Comparison of ENCODE assay signal across 8 cellular contexts in genomic region chr1:208654241-208654640, GRCh38.
DNase-seq lines count a peak whose midpoint lies in the region; ATAC-seq, FAIRE-seq and TF ChIP-seq lines count a peak whose summit lies in the region.

No MANE protein-coding gene starts in this region.

- H3K23me2 ChIP-seq in H9 (ENCODE audit: insufficient read length, low read depth, low read length, poor library complexity, severe bottlenecking), result no peaks in the 10 kb centered on the region

- H4K8ac ChIP-seq in H9 (replicated peaks; ENCODE audit: insufficient read length, low read depth, low read length), result no peak overlapping the region

- H3K4me2 ChIP-seq in H9 (ENCODE audit: insufficient read depth, insufficient read length, low read length), result no peak overlapping the region

- H4K5ac ChIP-seq in H9 (ENCODE audit: insufficient read length, low read depth, low read length), result no peak overlapping the region

- H3K36me3 Mint-ChIP-seq in H9 (ENCODE audit: insufficient read depth in 1 of 3, low read depth in 3 of 3) (no peaks in the 10 kb centered on the region), glutamatergic neuron (ENCODE audit: unreplicated experiment) (no peaks in the 10 kb centered on the region)

- POLR2A ChIA-PET in BJ (lab: Charles Lee), result no interaction called here

- H4K91ac ChIP-seq in H9 (ENCODE audit: insufficient read length, low read depth, low read length), result no peak overlapping the region

- no peak overlapping the region for H2BK120ac ChIP-seq in H9 (ENCODE audit: low read depth, low read length, poor library complexity, severe bottlenecking)

- H3K27me3 ChIP-seq in BJ (ENCODE audit: control insufficient read depth, insufficient read depth, low read length) (no peaks in the 10 kb centered on the region), H9 (ENCODE audit: insufficient read depth, low read length) (no peaks in the 10 kb centered on the region)

- H3K36me3 ChIP-seq in BJ (ENCODE audit: control insufficient read depth, insufficient read depth, low read length), result no peaks in the 10 kb centered on the region

- H3K9ac ChIP-seq in H9 (ENCODE audit: extremely low read depth, insufficient read length, low read length), result no peak overlapping the region

- H3K27me3 Mint-ChIP-seq in H9 (ENCODE audit: low read depth), result no peaks in the 10 kb centered on the region
- H3K27me3 Mint-ChIP-seq in glutamatergic neuron (ENCODE audit: unreplicated experiment), result peaks cover 6% of the 10 kb centered on the region

- H3K14ac ChIP-seq in H9 (ENCODE audit: insufficient read depth, low read length), result no peak overlapping the region

- DNase-seq in BJ (ENCODE audit: low read depth) (no peak), H9 (peak; percentile 29), RCC 7860 (ENCODE audit: low spot score) (peak; percentile 15), glutamatergic neuron (no peak), cerebellar nuclear complex (lab: John Stamatoyannopoulos, UW) (no peak), ecto neural progenitor cell (ENCODE audit: low spot score) (no peak), NCI-H226 (no peak)

- H3K4ac ChIP-seq in H9 (ENCODE audit: low read depth, low read length), result no peak overlapping the region

- no peak overlapping the region for H2BK15ac ChIP-seq in H9 (ENCODE audit: low read depth, low read length)

- H3K23ac ChIP-seq in H9 (ENCODE audit: insufficient read length, low read depth, low read length), result no peak overlapping the region

- no peak overlapping the region for H3K27ac Mint-ChIP-seq in H9
- H3K27ac Mint-ChIP-seq in glutamatergic neuron (ENCODE audit: unreplicated experiment), result no peak overlapping the region

- CTCF ChIA-PET in BJ (lab: Yijun Ruan, JAX), result interaction anchor here (0.9 to 1.5 kb wide), 4 partner anchors 9 to 553 kb away, joined by 3 to 5 read pairs (median 4); no protein-coding TSS in a partner anchor

- H3T11ph ChIP-seq in H9 (ENCODE audit: low read length), result no peak overlapping the region

- no peak overlapping the region for H3K18ac ChIP-seq in H9 (ENCODE audit: insufficient read length, low read depth, low read length)

- H3K4me3 Mint-ChIP-seq in H9 (no peak overlapping the region), glutamatergic neuron (ENCODE audit: unreplicated experiment) (no peak overlapping the region)

- H3K9me3 ChIP-seq in H9 (ENCODE audit: control insufficient read depth, low read depth, low read length), result no peaks in the 10 kb centered on the region

- no peak overlapping the region for H2AK5ac ChIP-seq in H9 (ENCODE audit: insufficient read length, low read length)

- no peak overlapping the region for H3K4me3 ChIP-seq in BJ (ENCODE audit: low read depth, low read length)

- no peak overlapping the region for H2AFZ ChIP-seq in H9 (ENCODE audit: low read length)

- no peak overlapping the region for H2BK12ac ChIP-seq in H9 (ENCODE audit: insufficient read length, low read depth, low read length)

- H4K20me1 ChIP-seq in H9 (ENCODE audit: control insufficient read depth, insufficient read depth, insufficient read length), result no peaks in the 10 kb centered on the region

- no peak overlapping the region for H3K56ac ChIP-seq in H9 (ENCODE audit: insufficient read length, low read depth, low read length)

- peaks cover 0 to 2% of the 10 kb centered on the region in 2 experiments; a peak in 1 of 5 replicates for H3K9me3 Mint-ChIP-seq in H9
- peaks cover 6% of the 10 kb centered on the region for H3K9me3 Mint-ChIP-seq in glutamatergic neuron (ENCODE audit: unreplicated experiment)

- H3K4me1 ChIP-seq in H9 (ENCODE audit: insufficient read depth, low read length), result no peaks in the 10 kb centered on the region

- no peak for ATAC-seq in HG02623 (IDR thresholded peaks at IDR 0.05; ENCODE audit: unreplicated experiment)

- no peak overlapping the region for H3K27ac ChIP-seq in H9 (ENCODE audit: insufficient read length, low read depth, low read length)

- WGBS in H9 (ENCODE audit: extremely low coverage, insufficient read length, low lambda C conversion rate), result no CpG with 5 or more reads among the region's 3 CpGs

- H3K4me1 Mint-ChIP-seq in H9 (peaks cover 3 to 15% of the 10 kb centered on the region in 2 experiments), glutamatergic neuron (ENCODE audit: low read depth, unreplicated experiment) (peaks cover 8% of the 10 kb centered on the region)

- no peak overlapping the region for H2BK20ac ChIP-seq in H9 (ENCODE audit: low read depth, low read length, poor library complexity, severe bottlenecking)

- TF ChIP-seq CTCF in BJ (IDR thresholded peaks at IDR 0.05; ENCODE audit: insufficient read depth, low read depth, low read length) (peak; percentile 38; the same call in 1 of the 2 replicates), H9 (conservative IDR thresholded peaks at IDR 0.05) (peak; percentile 74), glutamatergic neuron (IDR thresholded peaks at IDR 0.05; ENCODE audit: partially characterized antibody, unreplicated experiment) (peak; percentile 56)

- no peaks in the 10 kb centered on the region for H3K79me2 ChIP-seq in H9 (ENCODE audit: insufficient read depth, low read length)

- FAIRE-seq in RCC 7860 (lab: Jason Lieb, UNC), result no peak

- H3K79me1 ChIP-seq in H9 (ENCODE audit: insufficient read depth, low read depth, low read length, poor library complexity, severe bottlenecking), result no peaks in the 10 kb centered on the region

- H2BK5ac ChIP-seq in H9 (ENCODE audit: insufficient read length, low read length), result no peak overlapping the region

Comparison
In these comparisons a context has a peak if more than half of its experiments do, and no peak if none do; other contexts are left out.
1. DNase-seq: peak in H9 (single experiment) and RCC 7860 (single experiment); none in BJ (single experiment), glutamatergic neuron (single experiment), cerebellar nuclear complex (0 of 2), ecto neural progenitor cell (single experiment) and NCI-H226 (single experiment).
2. Peak in every context shown above with its lines, with median percentiles within 50 percentile points of each other: CTCF ChIP-seq.